In genomic region chr2:167133614-167134013, GRCh38 we compare ENCODE assay signal across 17 cellular contexts.
A peak's percentile ranks its signal among the peaks of the same experiment; 100 is the strongest.
DNase-seq lines count a peak whose midpoint lies in the region; ATAC-seq, FAIRE-seq and TF ChIP-seq lines count a peak whose summit lies in the region.
"Had no signal": no experiment of that assay in that cellular context is flagged by ENCODE, and none has a peak within 500 bp of the region (broad histone marks: within the 10 kb centered on the region; RNA-seq: fewer than 3 reads in every experiment).

No MANE protein-coding gene starts in this region.

- TF ChIP-seq CTCF in bronchial epithelial cell (IDR thresholded peaks at IDR 0.05; ENCODE audit: insufficient read depth, low read length, severe bottlenecking): no peak
- TF ChIP-seq CTCF in gastrocnemius medialis (IDR thresholded peaks at IDR 0.05 in 4 of 5, conservative IDR thresholded peaks at IDR 0.05 in 1 of 5): no peak
- TF ChIP-seq CTCF in SK-N-SH (IDR thresholded peaks at IDR 0.05): no peak

- no peak for FAIRE-seq in bronchial epithelial cell (lab: Jason Lieb, UNC)
- FAIRE-seq: G401.6, GM12891, HepG2 had no signal

- H3K27ac ChIP-seq in gastrocnemius medialis: peak overlapping the region; percentile 4 to 71 (median 60)
- no peak overlapping the region for H3K27ac ChIP-seq in SK-N-SH (ENCODE audit: low read depth in 2 of 2, low read length in 1 of 2)
- H3K27ac ChIP-seq: BLaER1 treated with 17β-estradiol and CSF1 and Interleukin-3, amounts not matched to agents 10 nM and 100 nM had no signal

- H3K27me3 ChIP-seq in bronchial epithelial cell (ENCODE audit: control insufficient read depth, insufficient read depth, low read length): no peaks in the 10 kb centered on the region
- H3K27me3 ChIP-seq in gastrocnemius medialis: no peaks in the 10 kb centered on the region
- no peaks in the 10 kb centered on the region for H3K27me3 ChIP-seq in SK-N-SH (ENCODE audit: insufficient read depth)
- H3K27me3 ChIP-seq: BLaER1 treated with 17β-estradiol and CSF1 and Interleukin-3, amounts not matched to agents 10 nM and 100 nM had no signal

- TF ChIP-seq POLR2A in gastrocnemius medialis (IDR thresholded peaks at IDR 0.05): no peak

- 86% methylated on average over 2 of the region's 2 CpGs for whole genome bisulfite sequencing in SK-N-SH (ENCODE audit: low lambda C conversion rate)

- intact Hi-C loops in left ventricle myocardium superior (cut with micrococcal nuclease) (no loop called here), left cardiac atrium (cut with DNase I) (loop anchor here in 1 of 2 donors (10.0 kb wide), 1 partner anchor 81 kb away; no protein-coding TSS in a partner anchor), gastrocnemius medialis (cut with DNase I; ENCODE audit: low total_unique reads) (loop anchor here (5.0 kb wide), 1 partner anchor 984 kb away; no protein-coding TSS in a partner anchor)

- no peaks in the 10 kb centered on the region for H3K36me3 ChIP-seq in bronchial epithelial cell (ENCODE audit: control insufficient read depth, insufficient read depth, low read length)
- H3K36me3 ChIP-seq in gastrocnemius medialis: no peaks in the 10 kb centered on the region
- no peaks in the 10 kb centered on the region for H3K36me3 ChIP-seq in SK-N-SH (replicated peaks in 1 of 2; ENCODE audit: control insufficient read depth in 1 of 2, insufficient read depth in 2 of 2, low read length in 1 of 2)
- H3K36me3 ChIP-seq: BLaER1 treated with 17β-estradiol and CSF1 and Interleukin-3, amounts not matched to agents 10 nM and 100 nM had no signal

- H3K9me3 ChIP-seq in gastrocnemius medialis (no peaks in the 10 kb centered on the region), SK-N-SH (no peaks in the 10 kb centered on the region)
- H3K9me3 ChIP-seq: BLaER1 treated with 17β-estradiol and CSF1 and Interleukin-3, amounts not matched to agents 10 nM and 100 nM had no signal

- H3K4me2 ChIP-seq in SK-N-SH: no peak overlapping the region
- H3K4me2 ChIP-seq: BLaER1 treated with 17β-estradiol and CSF1 and Interleukin-3, amounts not matched to agents 10 nM and 100 nM; GM23338 had no signal

- H3K9me2 ChIP-seq in SK-N-SH: no peaks in the 10 kb centered on the region

- H3K4me1 ChIP-seq in gastrocnemius medialis (peaks cover 4 to 20% of the 10 kb centered on the region in 2 donors), SK-N-SH (ENCODE audit: control insufficient read depth in 1 of 2, insufficient read depth in 2 of 2, low read depth in 1 of 2, low read length in 1 of 2) (peaks cover 0 to 23% of the 10 kb centered on the region in 2 experiments; a peak in 2 of 4 replicates)

- no peak for DNase-seq in left ventricle myocardium superior
- no peak for DNase-seq in left cardiac atrium
- peak; percentile 28 for DNase-seq in bronchial epithelial cell (ENCODE audit: low read depth)
- no peak for DNase-seq in gastrocnemius medialis
- no peak for DNase-seq in SK-N-SH
- DNase-seq: CD8-positive, alpha-beta T cell; COR-L47; DMS 273 treated with DMSO at 0.1 percent for 48 hours; H7; HFFc6 had no signal

- in situ Hi-C loops in gastrocnemius medialis (cut with MboI; ENCODE audit: low sequenced_read_pairs in 4 of 4): no loop called here

- no peak overlapping the region for H3K9ac ChIP-seq in SK-N-SH
- H3K9ac ChIP-seq: BLaER1 treated with 17β-estradiol and CSF1 and Interleukin-3, amounts not matched to agents 10 nM and 100 nM had no signal

- CTCF ChIA-PET in SK-N-SH (lab: Yijun Ruan, JAX): no interaction called here

- peak; percentile 52 for ATAC-seq in left ventricle myocardium superior
- no peak for ATAC-seq in left cardiac atrium
- no peak for ATAC-seq in gastrocnemius medialis
- ATAC-seq in GM18519 (IDR thresholded peaks at IDR 0.05; ENCODE audit: low FRiP score, unreplicated experiment): no peak
- ATAC-seq: CD8-positive, alpha-beta T cell; GM23338; HCT116; HepG2 had no signal

- H2AFZ ChIP-seq in SK-N-SH (ENCODE audit: low read depth): no peak overlapping the region
- H2AFZ ChIP-seq: GM23338 had no signal

- H3F3A ChIP-seq in SK-N-SH (replicated peaks; ENCODE audit: insufficient read depth): peaks cover 20% of the 10 kb centered on the region

- no peak for TF ChIP-seq RAD21 in SK-N-SH (IDR thresholded peaks at IDR 0.05; ENCODE audit: low read length)

- POLR2A ChIA-PET in SK-N-SH (lab: Yijun Ruan, JAX): no interaction called here

- H3K4me3 ChIP-seq in bronchial epithelial cell (ENCODE audit: low read depth, low read length) (no peak overlapping the region), gastrocnemius medialis (no peak overlapping the region), SK-N-SH (ENCODE audit: low read depth in 2 of 2, low read length in 1 of 2) (no peak overlapping the region)
- H3K4me3 ChIP-seq: BLaER1 treated with 17β-estradiol and CSF1 and Interleukin-3, amounts not matched to agents 10 nM and 100 nM; GM23338 had no signal

- no peaks in the 10 kb centered on the region for H3K79me2 ChIP-seq in SK-N-SH (ENCODE audit: insufficient read depth)

- no peak for TF ChIP-seq EP300 in SK-N-SH (IDR thresholded peaks at IDR 0.05; ENCODE audit: borderline replicate concordance in 1 of 2, low read depth in 1 of 2, low read length in 1 of 2)

- H4K20me1 ChIP-seq in SK-N-SH (ENCODE audit: insufficient read depth): no peaks in the 10 kb centered on the region
- H4K20me1 ChIP-seq: BLaER1 treated with 17β-estradiol and CSF1 and Interleukin-3, amounts not matched to agents 10 nM and 100 nM had no signal

TF ChIP-seq in SK-N-SH, 30 proteins besides CTCF, POLR2A, EP300 and RAD21:
- TF ChIP-seq TCF12 (IDR thresholded peaks at IDR 0.05): no peak
- TF ChIP-seq RFX5 (IDR thresholded peaks at IDR 0.05; ENCODE audit: low read length): no peak
- no peak for TF ChIP-seq EZH2phosphoT487 (IDR thresholded peaks at IDR 0.05; ENCODE audit: borderline replicate concordance, low read depth)
- TF ChIP-seq, protein P1, sequence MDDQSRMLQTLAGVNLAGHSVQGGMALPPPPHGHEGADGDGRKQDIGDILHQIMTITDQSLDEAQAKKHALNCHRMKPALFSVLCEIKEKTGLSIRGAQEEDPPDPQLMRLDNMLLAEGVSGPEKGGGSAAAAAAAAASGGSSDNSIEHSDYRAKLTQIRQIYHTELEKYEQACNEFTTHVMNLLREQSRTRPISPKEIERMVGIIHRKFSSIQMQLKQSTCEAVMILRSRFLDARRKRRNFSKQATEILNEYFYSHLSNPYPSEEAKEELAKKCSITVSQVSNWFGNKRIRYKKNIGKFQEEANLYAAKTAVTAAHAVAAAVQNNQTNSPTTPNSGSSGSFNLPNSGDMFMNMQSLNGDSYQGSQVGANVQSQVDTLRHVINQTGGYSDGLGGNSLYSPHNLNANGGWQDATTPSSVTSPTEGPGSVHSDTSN (IDR thresholded peaks at IDR 0.05): no peak
- no peak for TF ChIP-seq MEF2A (IDR thresholded peaks at IDR 0.05; ENCODE audit: borderline replicate concordance, low read depth)
- TF ChIP-seq, protein P2, sequence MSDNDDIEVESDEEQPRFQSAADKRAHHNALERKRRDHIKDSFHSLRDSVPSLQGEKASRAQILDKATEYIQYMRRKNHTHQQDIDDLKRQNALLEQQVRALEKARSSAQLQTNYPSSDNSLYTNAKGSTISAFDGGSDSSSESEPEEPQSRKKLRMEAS (IDR thresholded peaks at IDR 0.05; ENCODE audit: low read depth): no peak
- TF ChIP-seq USF2 (IDR thresholded peaks at IDR 0.05; ENCODE audit: borderline replicate concordance, low read depth, low read length): no peak
- TF ChIP-seq SMC3 (IDR thresholded peaks at IDR 0.05; ENCODE audit: low read depth, low read length): no peak
- TF ChIP-seq TAF1 (IDR thresholded peaks at IDR 0.05; ENCODE audit: borderline replicate concordance, low read depth, low read length): no peak
- TF ChIP-seq POLR2AphosphoS5 (IDR thresholded peaks at IDR 0.05; ENCODE audit: low read depth, low read length): no peak
- no peak for TF ChIP-seq FOSL2 (IDR thresholded peaks at IDR 0.05; ENCODE audit: borderline replicate concordance, low read depth)

Comparison
In these comparisons a context has a peak if more than half of its experiments do, and no peak if none do; other contexts are left out.
1. H3K27ac ChIP-seq: peak in gastrocnemius medialis (4 of 4); none in SK-N-SH (0 of 2).